Comparison of ENCODE assay signal across 8 cellular contexts in genomic region chr12:12265571-12266388, GRCh38. TPM values are rescaled to one million over a fixed set of nuclear protein-coding genes. Genes with fewer than 3 reads are reported as not detected.
DNase-seq lines count a peak whose midpoint lies in the region; ATAC-seq, FAIRE-seq and TF ChIP-seq lines count a peak whose summit lies in the region.

No MANE protein-coding gene starts in this region.

- H3K4me3 Mint-ChIP-seq in brain, result peak overlapping the region; percentile 89 to 95 (median 92)
- peak overlapping the region; percentile 77 for H3K4me3 Mint-ChIP-seq in stimulated activated effector memory CD8-positive, alpha-beta T cell treated with anti-CD3 and anti-CD28 coated beads, Interleukin-12 subunit alpha, Interleukin-12 subunit beta, amount 100 ng/mL, for 72 hours

- peak overlapping the region; percentile 95 to 100 (median 99) for H3K27ac Mint-ChIP-seq in brain
- no peak overlapping the region for H3K27ac Mint-ChIP-seq in stimulated activated effector memory CD8-positive, alpha-beta T cell treated with anti-CD3 and anti-CD28 coated beads, Interleukin-12 subunit alpha, Interleukin-12 subunit beta, amount 100 ng/mL, for 72 hours

- no peaks in the 10 kb centered on the region for H3K36me3 ChIP-seq in kidney (ENCODE audit: control insufficient read depth in 1 of 2, insufficient read depth in 2 of 2, low read length in 2 of 2)

- TF ChIP-seq CTCF in brain (conservative IDR thresholded peaks at IDR 0.05), result no peak
- no peak for TF ChIP-seq CTCF in kidney (IDR thresholded peaks at IDR 0.05; ENCODE audit: borderline replicate concordance, extremely low read depth, insufficient read depth)

- H3K9me3 Mint-ChIP-seq in brain, result peaks cover 0 to 15% (median 5%) of the 10 kb centered on the region in 5 experiments
- no peaks in the 10 kb centered on the region for H3K9me3 Mint-ChIP-seq in stimulated activated effector memory CD8-positive, alpha-beta T cell treated with anti-CD3 and anti-CD28 coated beads, Interleukin-12 subunit alpha, Interleukin-12 subunit beta, amount 100 ng/mL, for 72 hours

- H3K27me3 Mint-ChIP-seq in brain, result peaks cover 14% of the 10 kb centered on the region

- ATAC-seq in stimulated activated effector memory CD8-positive, alpha-beta T cell treated with anti-CD3 and anti-CD28 coated beads, Interleukin-12 subunit alpha, Interleukin-12 subunit beta, amount 100 ng/mL, for 72 hours, result no peak

- intact Hi-C loops in kidney (cut with DNase I), result no loop called here

- peaks cover 56% of the 10 kb centered on the region for H3K4me1 Mint-ChIP-seq in brain
- H3K4me1 Mint-ChIP-seq in stimulated activated effector memory CD8-positive, alpha-beta T cell treated with anti-CD3 and anti-CD28 coated beads, Interleukin-12 subunit alpha, Interleukin-12 subunit beta, amount 100 ng/mL, for 72 hours, result peaks cover 20% of the 10 kb centered on the region

- H3K27ac ChIP-seq in kidney (ENCODE audit: low read depth in 2 of 2, low read length in 2 of 2), result peak overlapping the region; percentile 100

- FAIRE-seq in kidney (lab: Jason Lieb, UNC), result no peak

- H3K9ac ChIP-seq in kidney (ENCODE audit: low read length in 2 of 2), result peak overlapping the region; percentile 86 to 94

- H3K4me1 ChIP-seq in kidney (ENCODE audit: control insufficient read depth in 1 of 2, insufficient read depth in 1 of 2, low read depth in 1 of 2, low read length in 2 of 2), result peaks cover 0 to 8% of the 10 kb centered on the region in 2 donors

- DNase-seq in NCI-H1694 treated with DMSO at 0.1 percent for 48 hours (lab: John Stamatoyannopoulos, UW) (peak; percentile 27), NCI-H1694 (lab: John Stamatoyannopoulos, UW) (no peak), NCI-H2107 treated with DMSO at 0.1 percent for 48 hours (lab: John Stamatoyannopoulos, UW; ENCODE audit: unreplicated experiment) (peak; percentile 39), kidney (no peak), NCI-H2171 (lab: John Stamatoyannopoulos, UW) (no peak), COLO829 (ENCODE audit: low spot score) (no peak)
- DNase-seq in stimulated activated effector memory CD8-positive, alpha-beta T cell treated with anti-CD3 and anti-CD28 coated beads, Interleukin-12 subunit alpha, Interleukin-12 subunit beta, amount 100 ng/mL, for 72 hours (ENCODE audit: low spot score in 2 of 2), result no peak

- H3K36me3 Mint-ChIP-seq in brain, result peaks cover 30% of the 10 kb centered on the region
- no peaks in the 10 kb centered on the region for H3K36me3 Mint-ChIP-seq in stimulated activated effector memory CD8-positive, alpha-beta T cell treated with anti-CD3 and anti-CD28 coated beads, Interleukin-12 subunit alpha, Interleukin-12 subunit beta, amount 100 ng/mL, for 72 hours

- peak overlapping the region; percentile 78 to 93 for H3K4me3 ChIP-seq in kidney (ENCODE audit: low read length in 2 of 2)

- H3K9me3 ChIP-seq in kidney (ENCODE audit: control insufficient read depth in 1 of 2, low read length in 2 of 2), result no peaks in the 10 kb centered on the region

RNA-seq across cellular contexts. Expression of gene LRP6, which starts 1.1 kb away (rescaled TPM):
- polyA plus RNA-seq in brain (ENCODE audit: insufficient read depth, low read depth, low replicate concordance) (6.2 TPM), kidney (ENCODE audit: insufficient read depth, low read depth, low replicate concordance) (7.5 TPM)
- 44.1 TPM for total RNA-seq in kidney

Comparison
In these comparisons a context has a peak if more than half of its experiments do, and no peak if none do; other contexts are left out.
1. DNase-seq: peak in NCI-H1694 treated with DMSO at 0.1 percent for 48 hours (single experiment) and NCI-H2107 treated with DMSO at 0.1 percent for 48 hours (single experiment); none in NCI-H1694 (single experiment), kidney (single experiment), stimulated activated effector memory CD8-positive, alpha-beta T cell treated with anti-CD3 and anti-CD28 coated beads, Interleukin-12 subunit alpha, Interleukin-12 subunit beta, amount 100 ng/mL, for 72 hours (0 of 2), NCI-H2171 (single experiment) and COLO829 (single experiment).